Comparison of ENCODE assay signal across 8 cellular contexts in the genomic region with DNA sequence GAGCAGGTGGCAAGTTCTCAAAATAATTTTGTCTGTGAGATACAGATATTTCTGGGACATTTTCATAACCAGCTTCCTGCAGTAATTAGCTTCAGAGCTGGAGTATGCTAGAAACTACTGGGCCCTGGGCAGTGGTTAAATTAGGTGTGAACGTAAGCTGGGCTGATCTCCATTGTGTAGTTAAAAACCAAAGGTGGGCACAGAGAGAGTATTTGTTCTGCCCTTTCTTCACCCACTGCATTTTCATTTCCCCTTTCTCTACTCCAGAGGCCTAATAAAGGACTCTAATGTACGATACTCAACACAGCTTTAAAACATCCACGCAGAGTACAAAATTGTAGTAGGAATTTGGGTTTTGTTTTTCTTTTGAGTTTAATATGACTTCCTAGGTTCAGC.
A peak's percentile ranks its signal among the peaks of the same experiment; 100 is the strongest.
DNase-seq lines count a peak whose midpoint lies in the region; ATAC-seq, FAIRE-seq and TF ChIP-seq lines count a peak whose summit lies in the region.

No MANE protein-coding gene starts in this region.

- peak; percentile 49 for FAIRE-seq in GM18507 (lab: Jason Lieb, UNC)

- H3K4me1 ChIP-seq in PC-9 (replicated peaks; ENCODE audit: insufficient read depth) (no peaks in the 10 kb centered on the region), mucosa of rectum (ENCODE audit: control insufficient read depth in 2 of 2, insufficient read depth in 2 of 2, low read length in 2 of 2) (peaks cover 17 to 18% of the 10 kb centered on the region in 2 donors)
- no peaks in the 10 kb centered on the region for H3K4me1 ChIP-seq in naive thymus-derived CD4-positive, alpha-beta T cell (ENCODE audit: control insufficient read depth in 2 of 2, insufficient read depth in 2 of 2, low read length in 2 of 2)

- no peaks in the 10 kb centered on the region for H3K79me2 ChIP-seq in PC-9 (ENCODE audit: low read depth)

- H3K9me3 Mint-ChIP-seq in naive thymus-derived CD4-positive, alpha-beta T cell, result no peaks in the 10 kb centered on the region
- no peaks in the 10 kb centered on the region for H3K9me3 Mint-ChIP-seq in activated naive CD8-positive, alpha-beta T cell treated with anti-CD3 and anti-CD28 coated beads for 36 hours

- H3K9ac ChIP-seq in mucosa of rectum (ENCODE audit: low read depth in 1 of 2, low read length in 2 of 2), result peak overlapping the region in 1 of 2 donors; percentile 32

- peaks cover 0 to 2% (median 0%) of the 10 kb centered on the region in 7 donors for H3K4me1 Mint-ChIP-seq in naive thymus-derived CD4-positive, alpha-beta T cell
- peaks cover 2% of the 10 kb centered on the region for H3K4me1 Mint-ChIP-seq in activated naive CD8-positive, alpha-beta T cell treated with anti-CD3 and anti-CD28 coated beads for 36 hours

- no peaks in the 10 kb centered on the region for H3K36me3 Mint-ChIP-seq in naive thymus-derived CD4-positive, alpha-beta T cell
- no peaks in the 10 kb centered on the region for H3K36me3 Mint-ChIP-seq in activated naive CD8-positive, alpha-beta T cell treated with anti-CD3 and anti-CD28 coated beads for 36 hours

- no peak overlapping the region for H3K4me2 ChIP-seq in PC-9

- H2AFZ ChIP-seq in PC-9, result 0 out of 2 replicates have a peak overlapping the region, but pooled peaks have one; percentile 30

- no peak for DNase-seq in GM18507 (ENCODE audit: extremely low spot score, insufficient read length, low read depth)
- no peak for DNase-seq in PC-9
- no peak for DNase-seq in head of caudate nucleus
- no peak for DNase-seq in naive thymus-derived CD4-positive, alpha-beta T cell
- no peak for DNase-seq in stimulated activated CD8-positive, alpha-beta memory T cell treated with anti-CD3 and anti-CD28 coated beads, Interleukin-4, amount 100 ng/mL, for 48 hours
- DNase-seq in activated naive CD8-positive, alpha-beta T cell treated with anti-CD3 and anti-CD28 coated beads for 36 hours, result no peak

- no peaks in the 10 kb centered on the region for H3F3A ChIP-seq in PC-9 (ENCODE audit: insufficient read depth, low read depth)

- no peak overlapping the region for H3K4me3 Mint-ChIP-seq in naive thymus-derived CD4-positive, alpha-beta T cell
- H3K4me3 Mint-ChIP-seq in activated naive CD8-positive, alpha-beta T cell treated with anti-CD3 and anti-CD28 coated beads for 36 hours, result no peak overlapping the region

- H3K9me3 ChIP-seq in PC-9 (ENCODE audit: insufficient read depth, low read depth) (no peaks in the 10 kb centered on the region), mucosa of rectum (ENCODE audit: control insufficient read depth in 2 of 2, low read length in 2 of 2) (no peaks in the 10 kb centered on the region)
- no peaks in the 10 kb centered on the region for H3K9me3 ChIP-seq in naive thymus-derived CD4-positive, alpha-beta T cell (ENCODE audit: control insufficient read depth in 2 of 3, low read length in 3 of 3)

- H3K9me2 ChIP-seq in PC-9 (ENCODE audit: insufficient read depth), result no peaks in the 10 kb centered on the region

- CTCF ChIA-PET in PC-9 (lab: Charles Lee), result no interaction called here
- CTCF ChIA-PET in naive thymus-derived CD4-positive, alpha-beta T cell (lab: Charles Lee), result no interaction called here

- H3K27ac Mint-ChIP-seq in naive thymus-derived CD4-positive, alpha-beta T cell, result no peak overlapping the region
- no peak overlapping the region for H3K27ac Mint-ChIP-seq in activated naive CD8-positive, alpha-beta T cell treated with anti-CD3 and anti-CD28 coated beads for 36 hours

- POLR2A ChIA-PET in PC-9 (lab: Charles Lee; ENCODE audit: unreplicated experiment), result no interaction called here
- POLR2A ChIA-PET in naive thymus-derived CD4-positive, alpha-beta T cell (lab: Charles Lee), result no interaction called here

- no peak overlapping the region for H3K4me3 ChIP-seq in PC-9
- H3K4me3 ChIP-seq in mucosa of rectum (ENCODE audit: low read length in 2 of 2), result peak overlapping the region in 1 of 2 donors; percentile 17
- no peak overlapping the region for H3K4me3 ChIP-seq in naive thymus-derived CD4-positive, alpha-beta T cell (ENCODE audit: low read length)

- H3K36me3 ChIP-seq in PC-9 (ENCODE audit: low read depth), result no peaks in the 10 kb centered on the region
- H3K36me3 ChIP-seq in mucosa of rectum (ENCODE audit: control insufficient read depth in 2 of 2, insufficient read depth in 2 of 2, low read length in 2 of 2), result no peaks in the 10 kb centered on the region
- H3K36me3 ChIP-seq in naive thymus-derived CD4-positive, alpha-beta T cell (ENCODE audit: control insufficient read depth in 2 of 3, insufficient read depth in 3 of 3, low read length in 3 of 3), result no peaks in the 10 kb centered on the region

- H4K20me1 ChIP-seq in PC-9 (ENCODE audit: insufficient read depth), result no peaks in the 10 kb centered on the region

- no TSS peak for BruUV-seq in PC-9 (replicated peaks; lab: Mats Ljungman, UMichigan)

- intact Hi-C loops in PC-9 (cut with micrococcal nuclease; ENCODE audit: unreplicated experiment) (no loop called here), head of caudate nucleus (cut with DNase I) (no loop called here)
- intact Hi-C loops in naive thymus-derived CD4-positive, alpha-beta T cell (cut with micrococcal nuclease), result loop anchor here in 1 of 2 donors (5.0 kb wide), 1 partner anchor 67 kb away; no protein-coding TSS in a partner anchor

- H3K27ac ChIP-seq in PC-9 (no peak overlapping the region), mucosa of rectum (ENCODE audit: low read depth in 2 of 2, low read length in 2 of 2) (peak overlapping the region; percentile 57 to 64)
- H3K27ac ChIP-seq in naive thymus-derived CD4-positive, alpha-beta T cell (ENCODE audit: low read depth, low read length), result no peak overlapping the region

- H3K27me3 Mint-ChIP-seq in naive thymus-derived CD4-positive, alpha-beta T cell, result peaks cover 0 to 11% (median 3%) of the 10 kb centered on the region in 5 donors
- no peaks in the 10 kb centered on the region for H3K27me3 Mint-ChIP-seq in activated naive CD8-positive, alpha-beta T cell treated with anti-CD3 and anti-CD28 coated beads for 36 hours

- peak; percentile 95 for ATAC-seq in HG02588 (IDR thresholded peaks at IDR 0.05; ENCODE audit: unreplicated experiment)
- ATAC-seq in naive thymus-derived CD4-positive, alpha-beta T cell, result no peak

- no peaks in the 10 kb centered on the region for H3K27me3 ChIP-seq in PC-9 (ENCODE audit: insufficient read depth, low read depth)
- no peaks in the 10 kb centered on the region for H3K27me3 ChIP-seq in mucosa of rectum (ENCODE audit: control insufficient read depth in 2 of 2, insufficient read depth in 2 of 2, low read length in 2 of 2)
- H3K27me3 ChIP-seq in naive thymus-derived CD4-positive, alpha-beta T cell (ENCODE audit: control insufficient read depth in 2 of 2, insufficient read depth in 2 of 2, low read length in 2 of 2), result no peaks in the 10 kb centered on the region

- no peak for TF ChIP-seq CTCF in PC-9 (conservative IDR thresholded peaks at IDR 0.05)

Comparison
In these comparisons a context has a peak if more than half of its experiments do, and no peak if none do; other contexts are left out.
1. H3K27ac ChIP-seq: peak in mucosa of rectum (2 of 2); none in PC-9 (single experiment) and naive thymus-derived CD4-positive, alpha-beta T cell (single experiment).